In genomic region chr2:15591373-15591691, GRCh38 we compare ENCODE assay signal across 8 cellular contexts. TPM values are rescaled to one million over a fixed set of nuclear protein-coding genes. Genes with fewer than 3 reads are reported as not detected.
DNase-seq lines count a peak whose midpoint lies in the region; ATAC-seq and TF ChIP-seq lines count a peak whose summit lies in the region.

No MANE protein-coding gene starts in this region.

- intact Hi-C loops in activated CD4-positive, alpha-beta T cell treated with anti-CD3 and anti-CD28 coated beads for 36 hours (cut with DNase I, micrococcal nuclease) = loop anchor here (1.0 to 2.0 kb wide), 4 partner anchors 30 to 449 kb away; partner anchors contain the start of gene NBAS (in 1 of the 2)

- no peaks in the 10 kb centered on the region for H3K36me3 ChIP-seq in kidney epithelial cell (ENCODE audit: control insufficient read depth, insufficient read depth, low read length)

- peaks cover 34% of the 10 kb centered on the region for H3K4me1 Mint-ChIP-seq in activated CD4-positive, alpha-beta T cell treated with anti-CD3 and anti-CD28 coated beads for 36 hours
- peaks cover 22% of the 10 kb centered on the region for H3K4me1 Mint-ChIP-seq in activated naive CD8-positive, alpha-beta T cell treated with anti-CD3 and anti-CD28 coated beads for 36 hours

- H3K9me3 Mint-ChIP-seq in activated CD4-positive, alpha-beta T cell treated with anti-CD3 and anti-CD28 coated beads for 36 hours (ENCODE audit: low read depth) = no peaks in the 10 kb centered on the region
- H3K9me3 Mint-ChIP-seq in activated naive CD8-positive, alpha-beta T cell treated with anti-CD3 and anti-CD28 coated beads for 36 hours = no peaks in the 10 kb centered on the region

- TF ChIP-seq CTCF in kidney epithelial cell (IDR thresholded peaks at IDR 0.05; ENCODE audit: insufficient read depth, low read length, poor library complexity, severe bottlenecking) = no peak

- H3K27ac ChIP-seq in substantia nigra (ENCODE audit: low read depth, low read length, poor library complexity, severe bottlenecking) = peak overlapping the region; percentile 84

- H3K4me3 Mint-ChIP-seq in activated CD4-positive, alpha-beta T cell treated with anti-CD3 and anti-CD28 coated beads for 36 hours = peak overlapping the region; percentile 90
- peak overlapping the region; percentile 96 for H3K4me3 Mint-ChIP-seq in activated naive CD8-positive, alpha-beta T cell treated with anti-CD3 and anti-CD28 coated beads for 36 hours

- ATAC-seq in activated CD4-positive, alpha-beta T cell treated with anti-CD3 and anti-CD28 coated beads for 36 hours = no peak
- ATAC-seq in activated CD4-positive, CD25-positive, alpha-beta regulatory T cell treated with anti-CD3 and anti-CD28 coated beads, Interleukin-2, amount 50 U/mL, for 24 hours = no peak

- POLR2A ChIA-PET in activated CD4-positive, alpha-beta T cell treated with anti-CD3 and anti-CD28 coated beads for 36 hours (lab: Charles Lee) = interaction anchor here (0.5 to 0.7 kb wide), 2 partner anchors 14 to 30 kb away, joined by 3 to 4 read pairs; partner anchors contain the start of gene NBAS

- CTCF ChIA-PET in activated CD4-positive, alpha-beta T cell treated with anti-CD3 and anti-CD28 coated beads for 36 hours (lab: Charles Lee) = interaction anchor here (1.1 to 2.1 kb wide), 2 partner anchors 14 to 30 kb away, joined by 3 to 6 read pairs; partner anchors contain the start of gene NBAS

- peaks cover 25% of the 10 kb centered on the region for H3K36me3 Mint-ChIP-seq in activated CD4-positive, alpha-beta T cell treated with anti-CD3 and anti-CD28 coated beads for 36 hours (ENCODE audit: low read depth)
- H3K36me3 Mint-ChIP-seq in activated naive CD8-positive, alpha-beta T cell treated with anti-CD3 and anti-CD28 coated beads for 36 hours = peaks cover 31% of the 10 kb centered on the region

- no peak for DNase-seq in activated CD4-positive, alpha-beta T cell treated with anti-CD3 and anti-CD28 coated beads for 36 hours
- DNase-seq in activated CD4-positive, alpha-beta T cell treated with anti-CD3 and anti-CD28 coated beads for 48 hours = no peak
- no peak for DNase-seq in activated naive CD8-positive, alpha-beta T cell treated with anti-CD3 and anti-CD28 coated beads for 36 hours
- DNase-seq in kidney epithelial cell (ENCODE audit: low read depth) (no peak), substantia nigra (lab: John Stamatoyannopoulos, UW) (no peak), NCI-H446 (lab: John Stamatoyannopoulos, UW) (no peak), NK-92 (lab: John Stamatoyannopoulos, UW; ENCODE audit: unreplicated experiment) (no peak)

- H3K27me3 ChIP-seq in kidney epithelial cell (ENCODE audit: control insufficient read depth, insufficient read depth, low read length) = no peaks in the 10 kb centered on the region

- H3K27ac Mint-ChIP-seq in activated CD4-positive, alpha-beta T cell treated with anti-CD3 and anti-CD28 coated beads for 36 hours = peak overlapping the region; percentile 98
- H3K27ac Mint-ChIP-seq in activated naive CD8-positive, alpha-beta T cell treated with anti-CD3 and anti-CD28 coated beads for 36 hours = peak overlapping the region; percentile 96

- no peaks in the 10 kb centered on the region for H3K27me3 Mint-ChIP-seq in activated CD4-positive, alpha-beta T cell treated with anti-CD3 and anti-CD28 coated beads for 36 hours
- no peaks in the 10 kb centered on the region for H3K27me3 Mint-ChIP-seq in activated naive CD8-positive, alpha-beta T cell treated with anti-CD3 and anti-CD28 coated beads for 36 hours

- peak overlapping the region; percentile 95 for H3K4me3 ChIP-seq in kidney epithelial cell (ENCODE audit: low read depth, low read length)

RNA-seq across cellular contexts. Expression of gene DDX1, which starts 0.3 kb away (rescaled TPM):
- 10 to 100 TPM; 87.6 to 96.2 TPM for total RNA-seq in activated CD4-positive, alpha-beta T cell treated with anti-CD3 and anti-CD28 coated beads for 36 hours
- 100 to 1,000 TPM; 136 to 137 TPM for total RNA-seq in activated naive CD8-positive, alpha-beta T cell treated with anti-CD3 and anti-CD28 coated beads for 36 hours
- 56.4 and 58.5 TPM in 2 replicates for total RNA-seq in kidney epithelial cell

RNA-seq across cellular contexts. Expression of gene NBAS, which starts 30.2 kb away (rescaled TPM):
- total RNA-seq in activated CD4-positive, alpha-beta T cell treated with anti-CD3 and anti-CD28 coated beads for 36 hours = 10 to 100 TPM; 38.1 to 44.3 TPM
- 10 to 100 TPM; 34.1 to 38.2 TPM for total RNA-seq in activated naive CD8-positive, alpha-beta T cell treated with anti-CD3 and anti-CD28 coated beads for 36 hours
- total RNA-seq in kidney epithelial cell = 60.3 and 67.0 TPM in 2 replicates
